14 cellular contexts compared by ENCODE assay signal in genomic region chr5:113230711-113231652, GRCh38.
DNase-seq lines count a peak whose midpoint lies in the region; TF ChIP-seq lines count a peak whose summit lies in the region.
"Had no signal": no experiment of that assay in that cellular context is flagged by ENCODE, and none has a peak within 500 bp of the region (broad histone marks: within the 10 kb centered on the region; RNA-seq: fewer than 3 reads in every experiment).

No MANE protein-coding gene starts in this region.

- POLR2A ChIA-PET in RWPE1 (lab: Yijun Ruan, JAX; ENCODE audit: low non-redundant PET), result no interaction called here

- TF ChIP-seq CTCF in RWPE1 (conservative IDR thresholded peaks at IDR 0.05; ENCODE audit: low read depth) (no peak), epithelial cell of proximal tubule (conservative IDR thresholded peaks at IDR 0.05; ENCODE audit: low read depth, low read length) (no peak)

- peak; percentile 79 for DNase-seq in HCEC 1CT
- peak; percentile 73 for DNase-seq in RWPE1 (ENCODE audit: low spot score)
- peak; percentile 49 for DNase-seq in epithelial cell of proximal tubule (ENCODE audit: low read depth)
- DNase-seq in renal cortical epithelial cell (ENCODE audit: low read depth), result peak; percentile 79
- DNase-seq in germinal center (ENCODE audit: low spot score), result no peak
- DNase-seq in activated CD4-positive, alpha-beta T cell treated with anti-CD3 and anti-CD28 coated beads for 4 hours, result no peak
- DNase-seq in ecto neural progenitor cell (ENCODE audit: low spot score), result no peak
- DNase-seq: activated CD4-positive, alpha-beta T cell treated with anti-CD3 and anti-CD28 coated beads for 36 hours; activated T-cell treated with anti-CD3 and anti-CD28 coated beads, Interleukin-2, amount 50 U/mL, for 48 hours; amygdala; CD8-positive, alpha-beta memory T cell; Kasumi-1; left ventricle myocardium superior; NCI-H2081 treated with DMSO at 0.1 percent for 48 hours had no signal

- H3K4me3 ChIP-seq in epithelial cell of proximal tubule (ENCODE audit: low read depth, low read length), result no peak overlapping the region

- CTCF ChIA-PET in RWPE1 (lab: Yijun Ruan, JAX), result interaction anchor here (0.6 to 1.0 kb wide), 2 partner anchors 11 to 39 kb away, joined by 3 to 4 read pairs; no protein-coding TSS in a partner anchor

- H3K27ac ChIP-seq in RWPE1, result no peak overlapping the region

Comparison
In these comparisons a context has a peak if more than half of its experiments do, and no peak if none do; other contexts are left out.
1. DNase-seq: peak in HCEC 1CT (single experiment), RWPE1 (single experiment), epithelial cell of proximal tubule (single experiment) and renal cortical epithelial cell (single experiment); none in germinal center (single experiment), activated CD4-positive, alpha-beta T cell treated with anti-CD3 and anti-CD28 coated beads for 4 hours (0 of 2) and ecto neural progenitor cell (single experiment).